In the genomic region with DNA sequence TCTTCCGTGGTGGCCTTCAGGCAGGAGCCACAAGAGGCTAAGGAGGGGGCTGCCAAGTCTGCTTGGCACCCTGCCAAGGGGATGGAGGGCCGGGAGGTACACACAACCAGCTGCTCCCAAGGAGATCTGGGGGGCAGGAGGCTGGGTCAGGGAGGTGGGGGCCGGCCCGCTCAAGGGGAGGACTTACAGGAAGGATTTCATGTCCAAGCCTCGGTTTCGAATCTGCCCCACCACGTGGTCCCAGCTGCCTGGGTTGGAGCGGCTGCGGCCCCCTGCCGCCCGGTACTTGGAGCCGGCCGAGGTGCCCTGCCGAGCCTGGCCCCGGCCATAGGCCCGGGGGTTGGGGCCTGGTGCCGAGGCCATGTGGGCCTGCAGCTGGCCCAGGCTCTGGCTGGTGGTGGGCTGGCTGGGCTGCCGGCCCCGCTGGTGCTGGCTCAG, we compare ENCODE assay signal across 18 cellular contexts. TPM values are rescaled to one million over a fixed set of nuclear protein-coding genes. Genes with fewer than 3 reads are reported as not detected.
DNase-seq lines count a peak whose midpoint lies in the region; ATAC-seq and TF ChIP-seq lines count a peak whose summit lies in the region.
"Had no signal": no experiment of that assay in that cellular context is flagged by ENCODE, and none has a peak within 500 bp of the region (broad histone marks: within the 10 kb centered on the region; RNA-seq: fewer than 3 reads in every experiment).

No MANE protein-coding gene starts in this region.

- H3K4me3 Mint-ChIP-seq in stimulated activated effector memory CD8-positive, alpha-beta T cell treated with anti-CD3 and anti-CD28 coated beads, Interleukin-12 subunit alpha, Interleukin-12 subunit beta, amount 100 ng/mL, for 72 hours, result no peak overlapping the region
- H3K4me3 Mint-ChIP-seq: mesothelial cell of epicardium; stimulated activated naive B cell treated with anti-CD40 and anti-IgM and Interleukin-4, amounts not matched to agents 10 μg/mL and 1 μg/mL and 100 μg/mL, for 72 hours had no signal

- H3K4me3 ChIP-seq in SK-N-SH (ENCODE audit: low read depth in 2 of 2, low read length in 1 of 2), result no peak overlapping the region
- no peak overlapping the region for H3K4me3 ChIP-seq in choroid plexus epithelial cell (ENCODE audit: low read depth, low read length)
- H3K4me3 ChIP-seq in Peyer's patch, result no peak overlapping the region
- H3K4me3 ChIP-seq: GM23248, smooth muscle cell had no signal

- H3K36me3 ChIP-seq in SK-N-SH (replicated peaks in 1 of 2; ENCODE audit: control insufficient read depth in 1 of 2, insufficient read depth in 2 of 2, low read length in 1 of 2), result no peaks in the 10 kb centered on the region
- H3K36me3 ChIP-seq in Peyer's patch, result no peaks in the 10 kb centered on the region

- H2AFZ ChIP-seq in SK-N-SH (ENCODE audit: low read depth), result no peak overlapping the region
- H2AFZ ChIP-seq: GM23248 had no signal

- no peaks in the 10 kb centered on the region for H3K79me2 ChIP-seq in SK-N-SH (ENCODE audit: insufficient read depth)

- no peak for ATAC-seq in SK-N-SH treated with all-trans-retinoic acid at 6 μM for 48 hours
- peak; percentile 3 for ATAC-seq in sciatic nerve
- ATAC-seq in stimulated activated effector memory CD8-positive, alpha-beta T cell treated with anti-CD3 and anti-CD28 coated beads, Interleukin-12 subunit alpha, Interleukin-12 subunit beta, amount 100 ng/mL, for 72 hours, result no peak

- H3K9ac ChIP-seq in SK-N-SH, result no peak overlapping the region
- H3K9ac ChIP-seq: GM23248 had no signal

- intact Hi-C loops in sciatic nerve (cut with DNase I), result no loop called here

- H3K9me3 ChIP-seq in SK-N-SH, result no peaks in the 10 kb centered on the region
- H3K9me3 ChIP-seq in Peyer's patch, result no peaks in the 10 kb centered on the region

- 62% methylated on average over 5 of the region's 19 CpGs for WGBS in SK-N-SH (ENCODE audit: low lambda C conversion rate)

- H3K27ac Mint-ChIP-seq in stimulated activated effector memory CD8-positive, alpha-beta T cell treated with anti-CD3 and anti-CD28 coated beads, Interleukin-12 subunit alpha, Interleukin-12 subunit beta, amount 100 ng/mL, for 72 hours, result no peak overlapping the region
- H3K27ac Mint-ChIP-seq: activated T-helper 2 cell treated with anti-CD3 and anti-CD28 coated beads, Interferon-gamma antibody, Interleukin-2, Interleukin-4, amounts not matched to agents 10 μg/mL and 5 μg/mL and 100 μg/mL, durations not matched to agents 14 hours and 24 hours and 36 hours; stimulated activated naive B cell treated with anti-CD40 and anti-IgM and Interleukin-4, amounts not matched to agents 10 μg/mL and 1 μg/mL and 100 μg/mL, for 72 hours had no signal

- no peaks in the 10 kb centered on the region for H3K36me3 Mint-ChIP-seq in stimulated activated effector memory CD8-positive, alpha-beta T cell treated with anti-CD3 and anti-CD28 coated beads, Interleukin-12 subunit alpha, Interleukin-12 subunit beta, amount 100 ng/mL, for 72 hours
- H3K36me3 Mint-ChIP-seq: mesothelial cell of epicardium; stimulated activated naive B cell treated with anti-CD40 and anti-IgM and Interleukin-4, amounts not matched to agents 10 μg/mL and 1 μg/mL and 100 μg/mL, for 72 hours had no signal

- POLR2A ChIA-PET in SK-N-SH (lab: Yijun Ruan, JAX), result interaction anchor here (1.2 to 1.8 kb wide), 2 partner anchors 9 to 11 kb away, joined by 4 to 7 read pairs; no protein-coding TSS in a partner anchor

- no peaks in the 10 kb centered on the region for H3K9me2 ChIP-seq in SK-N-SH

- no peak for TF ChIP-seq RAD21 in SK-N-SH (IDR thresholded peaks at IDR 0.05; ENCODE audit: low read length)

- DNase-seq in SK-N-SH (peak; percentile 83), NCI-H2196 treated with DMSO at 0.1 percent for 48 hours (lab: John Stamatoyannopoulos, UW; ENCODE audit: unreplicated experiment) (peak; percentile 53), choroid plexus epithelial cell (ENCODE audit: low read depth) (peak; percentile 22), sciatic nerve (ENCODE audit: low spot score) (no peak), D341Med (ENCODE audit: low spot score) (no peak), Peyer's patch (no peak)
- no peak for DNase-seq in stimulated activated effector memory CD8-positive, alpha-beta T cell treated with anti-CD3 and anti-CD28 coated beads, Interleukin-12 subunit alpha, Interleukin-12 subunit beta, amount 100 ng/mL, for 72 hours (ENCODE audit: low spot score in 2 of 2)
- DNase-seq: cortex of kidney; erythroblast; occipital lobe; stimulated activated naive B cell treated with anti-CD40 and anti-IgM and Interleukin-4, amounts not matched to agents 10 μg/mL and 1 μg/mL and 100 μg/mL, for 72 hours; trophoblast cell had no signal

- H3K27ac ChIP-seq in SK-N-SH (ENCODE audit: low read depth in 2 of 2, low read length in 1 of 2) (peak overlapping the region in 1 of 2 experiments; percentile 88; a peak in 2 of 4 replicates), Peyer's patch (no peak overlapping the region)
- H3K27ac ChIP-seq: GM23248 had no signal

- no peak for TF ChIP-seq CTCF in SK-N-SH (IDR thresholded peaks at IDR 0.05)
- no peak for TF ChIP-seq CTCF in choroid plexus epithelial cell (conservative IDR thresholded peaks at IDR 0.05; ENCODE audit: low read depth, low read length)
- TF ChIP-seq CTCF in Peyer's patch (IDR thresholded peaks at IDR 0.05), result no peak

- no peaks in the 10 kb centered on the region for H3K27me3 ChIP-seq in SK-N-SH (ENCODE audit: insufficient read depth)
- no peaks in the 10 kb centered on the region for H3K27me3 ChIP-seq in Peyer's patch

- H3K4me1 Mint-ChIP-seq in stimulated activated effector memory CD8-positive, alpha-beta T cell treated with anti-CD3 and anti-CD28 coated beads, Interleukin-12 subunit alpha, Interleukin-12 subunit beta, amount 100 ng/mL, for 72 hours, result peaks cover 6% of the 10 kb centered on the region

- no peaks in the 10 kb centered on the region for H3K9me3 Mint-ChIP-seq in stimulated activated effector memory CD8-positive, alpha-beta T cell treated with anti-CD3 and anti-CD28 coated beads, Interleukin-12 subunit alpha, Interleukin-12 subunit beta, amount 100 ng/mL, for 72 hours
- H3K9me3 Mint-ChIP-seq: activated T-helper 2 cell treated with anti-CD3 and anti-CD28 coated beads, Interferon-gamma antibody, Interleukin-2, Interleukin-4, amounts not matched to agents 10 μg/mL and 5 μg/mL and 100 μg/mL, durations not matched to agents 14 hours and 24 hours and 36 hours; mesothelial cell of epicardium; stimulated activated naive B cell treated with anti-CD40 and anti-IgM and Interleukin-4, amounts not matched to agents 10 μg/mL and 1 μg/mL and 100 μg/mL, for 72 hours had no signal

- CTCF ChIA-PET in SK-N-SH (lab: Yijun Ruan, JAX), result interaction anchor here (0.8 to 5.4 kb wide), 13 partner anchors 10 to 97 kb away, joined by 3 to 36 read pairs (median 4); a partner anchor contains a TSS

- no peak overlapping the region for H3K4me2 ChIP-seq in SK-N-SH
- H3K4me2 ChIP-seq: smooth muscle cell had no signal

- TF ChIP-seq POLR2A in Peyer's patch (IDR thresholded peaks at IDR 0.05), result no peak

- H3K4me1 ChIP-seq in SK-N-SH (ENCODE audit: control insufficient read depth in 1 of 2, insufficient read depth in 2 of 2, low read depth in 1 of 2, low read length in 1 of 2) (peaks cover 0 to 58% of the 10 kb centered on the region in 2 experiments; a peak in 2 of 4 replicates), Peyer's patch (no peaks in the 10 kb centered on the region)

- no peak for TF ChIP-seq EP300 in SK-N-SH (IDR thresholded peaks at IDR 0.05; ENCODE audit: borderline replicate concordance in 1 of 2, low read depth in 1 of 2, low read length in 1 of 2)

- H4K20me1 ChIP-seq in SK-N-SH (ENCODE audit: insufficient read depth), result no peaks in the 10 kb centered on the region

- no peaks in the 10 kb centered on the region for H3F3A ChIP-seq in SK-N-SH (replicated peaks; ENCODE audit: insufficient read depth)

TF ChIP-seq in SK-N-SH, 30 proteins besides CTCF, POLR2A, EP300 and RAD21 (continues in another document):
- TF ChIP-seq EZH2phosphoT487 (IDR thresholded peaks at IDR 0.05; ENCODE audit: borderline replicate concordance, low read depth) (no peak), NFIC (IDR thresholded peaks at IDR 0.05; ENCODE audit: borderline replicate concordance) (peak; percentile 8; the same call in 1 of the 2 replicates)

TF ChIP-seq in SK-N-SH treated with all-trans-retinoic acid at 6 μM for 48 hours, 23 proteins besides CTCF, POLR2A, EP300 and RAD21 (continues in another document):
- TF ChIP-seq TOX (CRISPR knock-in tag; IDR thresholded peaks at IDR 0.05; ENCODE audit: borderline replicate concordance) (no peak), PPARA (CRISPR knock-in tag; IDR thresholded peaks at IDR 0.05; ENCODE audit: borderline replicate concordance) (no peak), GLIS3 (CRISPR knock-in tag; IDR thresholded peaks at IDR 0.05) (no peak)
- TF ChIP-seq, protein P1, sequence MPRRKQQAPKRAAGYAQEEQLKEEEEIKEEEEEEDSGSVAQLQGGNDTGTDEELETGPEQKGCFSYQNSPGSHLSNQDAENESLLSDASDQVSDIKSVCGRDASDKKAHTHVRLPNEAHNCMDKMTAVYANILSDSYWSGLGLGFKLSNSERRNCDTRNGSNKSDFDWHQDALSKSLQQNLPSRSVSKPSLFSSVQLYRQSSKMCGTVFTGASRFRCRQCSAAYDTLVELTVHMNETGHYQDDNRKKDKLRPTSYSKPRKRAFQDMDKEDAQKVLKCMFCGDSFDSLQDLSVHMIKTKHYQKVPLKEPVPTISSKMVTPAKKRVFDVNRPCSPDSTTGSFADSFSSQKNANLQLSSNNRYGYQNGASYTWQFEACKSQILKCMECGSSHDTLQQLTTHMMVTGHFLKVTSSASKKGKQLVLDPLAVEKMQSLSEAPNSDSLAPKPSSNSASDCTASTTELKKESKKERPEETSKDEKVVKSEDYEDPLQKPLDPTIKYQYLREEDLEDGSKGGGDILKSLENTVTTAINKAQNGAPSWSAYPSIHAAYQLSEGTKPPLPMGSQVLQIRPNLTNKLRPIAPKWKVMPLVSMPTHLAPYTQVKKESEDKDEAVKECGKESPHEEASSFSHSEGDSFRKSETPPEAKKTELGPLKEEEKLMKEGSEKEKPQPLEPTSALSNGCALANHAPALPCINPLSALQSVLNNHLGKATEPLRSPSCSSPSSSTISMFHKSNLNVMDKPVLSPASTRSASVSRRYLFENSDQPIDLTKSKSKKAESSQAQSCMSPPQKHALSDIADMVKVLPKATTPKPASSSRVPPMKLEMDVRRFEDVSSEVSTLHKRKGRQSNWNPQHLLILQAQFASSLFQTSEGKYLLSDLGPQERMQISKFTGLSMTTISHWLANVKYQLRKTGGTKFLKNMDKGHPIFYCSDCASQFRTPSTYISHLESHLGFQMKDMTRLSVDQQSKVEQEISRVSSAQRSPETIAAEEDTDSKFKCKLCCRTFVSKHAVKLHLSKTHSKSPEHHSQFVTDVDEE (CRISPR knock-in tag; IDR thresholded peaks at IDR 0.05), result no peak

RNA-seq across cellular contexts. Expression of a gene that starts 33.5 kb away (rescaled TPM):
- 0.11 TPM in 1 of 2 replicates, not detected in the other for polyA plus RNA-seq in SK-N-SH (2012; rRNA removed)
- 0.03 and 0.12 TPM in 2 replicates for polyA plus RNA-seq in SK-N-SH (2012; cell fraction: cytosol; rRNA removed)
- 0.02 and 0.08 TPM in 2 replicates for polyA plus RNA-seq in SK-N-SH (2012; cell fraction: nucleus; rRNA removed)
- 0.98 TPM for total RNA-seq in sciatic nerve
- 1 to 10 TPM in 1 of 4 donors, under 1 TPM in 1, not detected in 2; 0.35 to 2.5 TPM for total RNA-seq in Peyer's patch
- total RNA-seq: activated CD8-positive, alpha-beta memory T cell treated with anti-CD3 and anti-CD28 coated beads for 36 hours had no signal
- polyA plus RNA-seq: GM23248 had no signal

RNA-seq across cellular contexts. Expression of a gene that starts 38.8 kb away (rescaled TPM):
- 1.1 and 1.4 TPM in 2 replicates for polyA plus RNA-seq in SK-N-SH (2012; rRNA removed)
- polyA plus RNA-seq in SK-N-SH (2012; cell fraction: cytosol; rRNA removed), result 1.5 and 3.4 TPM in 2 replicates
- 1.9 and 3.2 TPM in 2 replicates for polyA plus RNA-seq in SK-N-SH (2012; cell fraction: nucleus; rRNA removed)
- total RNA-seq in sciatic nerve, result 3.7 TPM
- total RNA-seq in Peyer's patch, result 10 to 100 TPM in 3 of 4 donors, 1 to 10 TPM in 1; 5.8 to 18.2 (median 12.2) TPM

Comparison
In these comparisons a context has a peak if more than half of its experiments do, and no peak if none do; other contexts are left out.
1. DNase-seq: peak in SK-N-SH (single experiment), NCI-H2196 treated with DMSO at 0.1 percent for 48 hours (single experiment) and choroid plexus epithelial cell (single experiment); none in sciatic nerve (single experiment), stimulated activated effector memory CD8-positive, alpha-beta T cell treated with anti-CD3 and anti-CD28 coated beads, Interleukin-12 subunit alpha, Interleukin-12 subunit beta, amount 100 ng/mL, for 72 hours (0 of 2), D341Med (single experiment) and Peyer's patch (0 of 3).